In genomic region chr3:15766406-15766805, GRCh38 we compare ENCODE assay signal across 21 cellular contexts.
"Had no signal": no experiment of that assay in that cellular context is flagged by ENCODE, and none has a peak within 500 bp of the region (broad histone marks: within the 10 kb centered on the region; RNA-seq: fewer than 3 reads in every experiment).

No MANE protein-coding gene starts in this region.

- H3K27ac Mint-ChIP-seq: dendritic cell treated with granulocyte-macrophage colony-stimulating factor and Interleukin-4, amounts not matched to agents 40 ng/mL and 50 ng/mL, for 4 days; effector memory CD8-positive, alpha-beta T cell; naive thymus-derived CD4-positive, alpha-beta T cell; nephron progenitor cell; stimulated activated naive B cell treated with anti-CD40 and anti-IgM and Interleukin-4, amounts not matched to agents 10 μg/mL and 1 μg/mL and 100 μg/mL, for 72 hours had no signal

- H3K4me1 ChIP-seq: testis had no signal

- H3K4me3 Mint-ChIP-seq: dendritic cell treated with granulocyte-macrophage colony-stimulating factor and Interleukin-4, amounts not matched to agents 40 ng/mL and 50 ng/mL, for 4 days; effector memory CD8-positive, alpha-beta T cell; naive thymus-derived CD4-positive, alpha-beta T cell; nephron progenitor cell; stimulated activated naive B cell treated with anti-CD40 and anti-IgM and Interleukin-4, amounts not matched to agents 10 μg/mL and 1 μg/mL and 100 μg/mL, for 72 hours; stimulated activated naive CD8-positive, alpha-beta T cell treated with anti-CD3 and anti-CD28 coated beads, Interleukin-15, amount 100 ng/mL, for 72 hours had no signal

- DNase-seq: effector memory CD8-positive, alpha-beta T cell; gastrocnemius medialis; glutamatergic neuron; islet precursor cell; left ventricle myocardium inferior; naive thymus-derived CD4-positive, alpha-beta T cell; nephron progenitor cell; posterior cingulate gyrus; sigmoid colon; stimulated activated CD4-positive, alpha-beta T cell treated with anti-CD3 and anti-CD28 coated beads, Interleukin-2, amount 100 ng/mL, for 24 hours; stimulated activated CD4-positive, alpha-beta T cell treated with anti-CD3 and anti-CD28 coated beads, Interleukin-4, amount 100 ng/mL, for 4 hours; stimulated activated naive B cell treated with anti-CD40 and anti-IgM and Interleukin-4, amounts not matched to agents 10 μg/mL and 1 μg/mL and 100 μg/mL, for 72 hours; stimulated activated naive CD8-positive, alpha-beta T cell treated with anti-CD3 and anti-CD28 coated beads, Interleukin-15, amount 100 ng/mL, for 72 hours; testis; trophoblast cell had no signal

- H3K27ac ChIP-seq: epithelial cell of prostate, esophagus muscularis mucosa, left ventricle myocardium inferior, right atrium auricular region, sigmoid colon, skin epidermis, testis had no signal

- H3K4me3 ChIP-seq: esophagus muscularis mucosa, gastrocnemius medialis, left ventricle myocardium inferior, lung, right atrium auricular region, sigmoid colon, skin epidermis, testis had no signal

- H3K9me3 Mint-ChIP-seq: dendritic cell treated with granulocyte-macrophage colony-stimulating factor and Interleukin-4, amounts not matched to agents 40 ng/mL and 50 ng/mL, for 4 days; effector memory CD8-positive, alpha-beta T cell had no signal

- ATAC-seq: effector memory CD8-positive, alpha-beta T cell; gastrocnemius medialis; naive thymus-derived CD4-positive, alpha-beta T cell; stimulated activated naive B cell treated with anti-CD40 and anti-IgM and Interleukin-4, amounts not matched to agents 10 μg/mL and 1 μg/mL and 100 μg/mL, for 72 hours; stimulated activated naive CD8-positive, alpha-beta T cell treated with anti-CD3 and anti-CD28 coated beads, Interleukin-15, amount 100 ng/mL, for 72 hours had no signal

- H3K36me3 ChIP-seq: left ventricle myocardium inferior, right atrium auricular region had no signal

- H3K27me3 Mint-ChIP-seq: dendritic cell treated with granulocyte-macrophage colony-stimulating factor and Interleukin-4, amounts not matched to agents 40 ng/mL and 50 ng/mL, for 4 days; effector memory CD8-positive, alpha-beta T cell; naive thymus-derived CD4-positive, alpha-beta T cell; stimulated activated naive B cell treated with anti-CD40 and anti-IgM and Interleukin-4, amounts not matched to agents 10 μg/mL and 1 μg/mL and 100 μg/mL, for 72 hours; stimulated activated naive CD8-positive, alpha-beta T cell treated with anti-CD3 and anti-CD28 coated beads, Interleukin-15, amount 100 ng/mL, for 72 hours had no signal

- H3K4me1 Mint-ChIP-seq: nephron progenitor cell had no signal

- H3K9me3 ChIP-seq: esophagus muscularis mucosa, gastrocnemius medialis, left ventricle myocardium inferior, right atrium auricular region, sigmoid colon, testis had no signal

- H3K27me3 ChIP-seq: esophagus muscularis mucosa, gastrocnemius medialis, right atrium auricular region, sigmoid colon, testis had no signal
